Comparison of ENCODE assay signal across 26 cellular contexts in the genomic region with DNA sequence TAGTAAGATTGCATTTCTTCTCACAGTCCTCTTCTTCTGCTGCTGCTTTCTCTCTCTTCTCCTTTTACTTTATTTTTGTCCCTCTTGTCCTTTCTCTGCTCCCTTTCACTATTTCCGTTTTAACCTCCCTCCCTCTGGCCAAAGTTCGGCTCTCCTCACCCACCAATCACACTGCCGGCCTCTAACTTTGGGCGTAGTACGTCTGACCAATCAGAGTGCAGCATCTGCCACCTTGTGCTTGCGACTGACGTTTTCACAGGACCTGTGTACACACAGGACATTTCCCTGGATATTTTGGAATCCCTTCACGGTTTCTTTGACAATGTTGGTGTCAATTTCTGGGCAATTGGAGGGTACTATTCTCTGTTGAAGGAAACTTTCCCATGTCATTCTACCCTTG. TPM values are rescaled to one million over a fixed set of nuclear protein-coding genes. Genes with fewer than 3 reads are reported as not detected.
DNase-seq lines count a peak whose midpoint lies in the region; ATAC-seq and TF ChIP-seq lines count a peak whose summit lies in the region.
"Had no signal": no experiment of that assay in that cellular context is flagged by ENCODE, and none has a peak within 500 bp of the region (broad histone marks: within the 10 kb centered on the region; RNA-seq: fewer than 3 reads in every experiment).

No MANE protein-coding gene starts in this region.

- H3K4me1 Mint-ChIP-seq in CD4-positive, alpha-beta T cell (ENCODE audit: low read depth) = peaks cover 37% of the 10 kb centered on the region
- peaks cover 39% of the 10 kb centered on the region for H3K4me1 Mint-ChIP-seq in T-helper 17 cell

- no peak for TF ChIP-seq CTCF in CD4-positive, alpha-beta T cell (IDR thresholded peaks at IDR 0.05)

- no peaks in the 10 kb centered on the region for H3K36me3 Mint-ChIP-seq in CD4-positive, alpha-beta T cell (ENCODE audit: low read depth)
- H3K36me3 Mint-ChIP-seq in T-helper 17 cell (ENCODE audit: low read depth) = no peaks in the 10 kb centered on the region
- H3K36me3 Mint-ChIP-seq: CD8-positive, alpha-beta T cell; T-cell had no signal

- intact Hi-C loops in CD4-positive, alpha-beta T cell (cut with DNase I, micrococcal nuclease) = loop anchor here in 1 of 2 experiments (10.0 kb wide), 1 partner anchor 1339 kb away; no protein-coding TSS in a partner anchor

- no peaks in the 10 kb centered on the region for H3K9me3 ChIP-seq in CD4-positive, alpha-beta T cell (ENCODE audit: control insufficient read depth, low read length)
- H3K9me3 ChIP-seq in T-helper 17 cell (ENCODE audit: control insufficient read depth, low read length, poor library complexity, severe bottlenecking) = no peaks in the 10 kb centered on the region

- no peaks in the 10 kb centered on the region for H3K9me3 Mint-ChIP-seq in CD4-positive, alpha-beta T cell
- H3K9me3 Mint-ChIP-seq: activated naive CD4-positive, alpha-beta T cell treated with anti-CD3 and anti-CD28 coated beads for 36 hours; CD8-positive, alpha-beta T cell; T-cell had no signal

- CTCF ChIA-PET in CD4-positive, alpha-beta T cell (lab: Charles Lee) = no interaction called here

- H3K27ac ChIP-seq in CD4-positive, alpha-beta T cell (ENCODE audit: low read depth, low read length) = no peak overlapping the region
- H3K27ac ChIP-seq: dorsolateral prefrontal cortex, foreskin keratinocyte, GM23248 had no signal

- peak overlapping the region; percentile 60 for H3K4me3 Mint-ChIP-seq in CD4-positive, alpha-beta T cell
- H3K4me3 Mint-ChIP-seq in T-helper 17 cell = peak overlapping the region; percentile 77
- H3K4me3 Mint-ChIP-seq: activated naive CD4-positive, alpha-beta T cell treated with anti-CD3 and anti-CD28 coated beads for 36 hours; CD8-positive, alpha-beta T cell had no signal

- no peaks in the 10 kb centered on the region for H3K27me3 ChIP-seq in CD4-positive, alpha-beta T cell (ENCODE audit: control insufficient read depth, insufficient read depth, low read length)
- H3K27me3 ChIP-seq: dorsolateral prefrontal cortex had no signal

- POLR2A ChIA-PET in CD4-positive, alpha-beta T cell (lab: Charles Lee) = interaction anchor here (0.6 to 1.0 kb wide), 3 partner anchors 23 to 44 kb away, joined by 3 to 5 read pairs (median 4); partner anchors contain the start of gene ICOS

- H3K27me3 Mint-ChIP-seq in CD4-positive, alpha-beta T cell = no peaks in the 10 kb centered on the region
- H3K27me3 Mint-ChIP-seq in T-helper 17 cell = peaks cover 8% of the 10 kb centered on the region
- H3K27me3 Mint-ChIP-seq: T-cell had no signal

- H3K27ac Mint-ChIP-seq in CD4-positive, alpha-beta T cell = no peak overlapping the region
- H3K27ac Mint-ChIP-seq in T-helper 17 cell = peak overlapping the region; percentile 90
- H3K27ac Mint-ChIP-seq: activated naive CD4-positive, alpha-beta T cell treated with anti-CD3 and anti-CD28 coated beads for 36 hours; CD8-positive, alpha-beta T cell had no signal

- no peak for ATAC-seq in CD4-positive, alpha-beta T cell (ENCODE audit: poor library complexity)
- ATAC-seq in T-helper 17 cell (peak; percentile 28), HG03432 (IDR thresholded peaks at IDR 0.05; ENCODE audit: unreplicated experiment) (no peak), HG02884 (IDR thresholded peaks at IDR 0.05; ENCODE audit: unreplicated experiment) (no peak)
- ATAC-seq: foreskin keratinocyte had no signal

- no peak for DNase-seq in CD4-positive, alpha-beta T cell
- DNase-seq in HuH-7.5 (ENCODE audit: low spot score) (peak; percentile 14), T-helper 17 cell (no peak), iPS-NIHi7 (ENCODE audit: extremely low spot score) (peak; percentile 39), retina (no peak), NCI-H1417 (lab: John Stamatoyannopoulos, UW) (no peak)
- DNase-seq: activated naive CD4-positive, alpha-beta T cell treated with anti-CD3 and anti-CD28 coated beads for 36 hours; CD8-positive, alpha-beta T cell; DMS79; dorsolateral prefrontal cortex; foreskin keratinocyte; GM23248; hypothalamus; Kasumi-1; kidney; NCI-H1092 treated with DMSO at 0.1 percent for 48 hours; NCI-H2029 treated with DMSO at 0.1 percent for 48 hours; NCI-H510A treated with DMSO at 0.1 percent for 48 hours; Right ventricle myocardium superior; T-cell had no signal

RNA-seq across cellular contexts. Expression of gene ICOS, which starts 22.6 kb away (rescaled TPM):
- total RNA-seq in CD4-positive, alpha-beta T cell = 10 to 100 TPM; 93.3 to 98.1 TPM
- total RNA-seq in T-helper 17 cell = 100 to 1,000 TPM in 1 of 2 donors, 10 to 100 TPM in 1; 71.5 to 122 TPM
- total RNA-seq: cardiac septum, dorsolateral prefrontal cortex, epithelial cell of proximal tubule, foreskin keratinocyte, GM23248, HT1080, Right ventricle myocardium superior had no signal

RNA-seq across cellular contexts. Expression of gene CTLA4, which starts 46.4 kb away (rescaled TPM):
- total RNA-seq in CD4-positive, alpha-beta T cell = 10 to 100 TPM; 49.8 to 52.0 TPM
- total RNA-seq in T-helper 17 cell = 100 to 1,000 TPM in 1 of 2 donors, 10 to 100 TPM in 1; 77.2 to 109 TPM
- total RNA-seq: cardiac septum, epithelial cell of proximal tubule, foreskin keratinocyte, GM23248, HT1080, temporal lobe had no signal

Comparison
In these comparisons a context has a peak if more than half of its experiments do, and no peak if none do; other contexts are left out.
1. DNase-seq: peak in HuH-7.5 (single experiment) and iPS-NIHi7 (single experiment); none in CD4-positive, alpha-beta T cell (0 of 10), T-helper 17 cell (0 of 3), retina (single experiment) and NCI-H1417 (0 of 3).